15 cellular contexts compared by ENCODE assay signal in the genomic region with DNA sequence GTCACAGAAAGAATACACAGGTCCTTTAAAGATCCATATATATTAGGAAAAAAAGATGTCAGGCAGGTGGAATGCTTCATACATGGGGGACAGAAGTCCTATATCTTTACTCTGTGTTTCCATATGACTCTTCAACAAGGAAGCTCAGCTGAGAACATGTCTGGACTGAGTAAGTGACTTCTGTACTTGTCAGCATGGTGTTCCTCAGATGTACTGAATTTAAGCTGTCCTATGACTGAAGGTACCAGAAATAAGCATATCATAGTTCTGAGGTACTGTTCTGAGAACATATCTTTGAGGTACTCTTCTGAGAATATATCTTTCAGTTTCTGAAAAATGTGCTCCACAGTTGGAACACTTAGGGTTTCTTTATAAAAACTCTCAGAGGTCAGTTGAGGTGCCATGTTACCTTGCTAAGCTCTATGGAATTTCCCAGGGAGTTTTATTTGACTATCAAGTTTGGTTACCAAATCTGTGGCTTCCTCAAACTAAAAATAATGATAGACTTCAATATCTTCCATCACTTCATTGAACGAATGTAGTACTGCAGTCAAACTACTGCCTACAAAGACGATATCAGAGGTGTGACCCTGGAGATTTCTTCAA.
"Had no signal": no experiment of that assay in that cellular context is flagged by ENCODE, and none has a peak within 500 bp of the region (broad histone marks: within the 10 kb centered on the region; RNA-seq: fewer than 3 reads in every experiment).

No MANE protein-coding gene starts in this region.

- H3K9me3 ChIP-seq: sigmoid colon had no signal

- H3K4me1 ChIP-seq: heart left ventricle, sigmoid colon had no signal

- H3K36me3 ChIP-seq: heart left ventricle, right atrium auricular region, sigmoid colon had no signal

- H3K27ac ChIP-seq: sigmoid colon, skin epidermis had no signal

- DNase-seq: cortex of kidney; dorsolateral prefrontal cortex; effector CD8-positive, alpha-beta T cell; heart left ventricle; hypothalamus; kidney glomerular epithelial cell; mucosa of descending colon; natural killer cell; posterior cingulate gyrus; sigmoid colon; stimulated activated CD4-positive, alpha-beta T cell treated with anti-CD3 and anti-CD28 coated beads, Interleukin-12 subunit alpha, Interleukin-12 subunit beta, amount 100 ng/mL, for 4 hours; stimulated activated naive CD4-positive, alpha-beta T cell treated with Interleukin-2 at 50 U/mL for 16 hours had no signal

- ATAC-seq: esophagus mucosa, heart left ventricle, mucosa of descending colon, natural killer cell had no signal

- H3K4me3 ChIP-seq: dorsolateral prefrontal cortex, heart left ventricle, mucosa of descending colon, right atrium auricular region, sigmoid colon, skin epidermis had no signal

- H3K27me3 ChIP-seq: dorsolateral prefrontal cortex, heart left ventricle, right atrium auricular region, sigmoid colon had no signal
